Comparison of ENCODE assay signal across 13 cellular contexts in genomic region chr3:170558417-170558816, GRCh38. TPM values are rescaled to one million over a fixed set of nuclear protein-coding genes. Genes with fewer than 3 reads are reported as not detected.
"Had no signal": no experiment of that assay in that cellular context is flagged by ENCODE, and none has a peak within 500 bp of the region (broad histone marks: within the 10 kb centered on the region; RNA-seq: fewer than 3 reads in every experiment).

No MANE protein-coding gene starts in this region.

- ATAC-seq: effector memory CD8-positive, alpha-beta T cell; right lobe of liver; stimulated activated effector memory CD8-positive, alpha-beta T cell treated with anti-CD3 and anti-CD28 coated beads, Interleukin-12 subunit alpha, Interleukin-12 subunit beta, amount 100 ng/mL, for 72 hours; stimulated activated naive CD8-positive, alpha-beta T cell treated with anti-CD3 and anti-CD28 coated beads, Interleukin-15, Interleukin-2, amounts not matched to agents 100 U/mL and 50 U/mL, for 24 hours had no signal

- DNase-seq: effector memory CD8-positive, alpha-beta T cell; foreskin fibroblast; immature natural killer cell; left ventricle myocardium inferior; mesendoderm; naive B cell; right lobe of liver; stimulated activated CD4-positive, alpha-beta T cell treated with anti-CD3 and anti-CD28 coated beads, Interleukin-4, amount 100 ng/mL, for 1 hour; stimulated activated CD8-positive, alpha-beta memory T cell treated with anti-CD3 and anti-CD28 coated beads, Interleukin-4, amount 100 ng/mL, for 48 hours; stimulated activated naive CD8-positive, alpha-beta T cell treated with anti-CD3 and anti-CD28 coated beads, Interleukin-15, Interleukin-2, amounts not matched to agents 100 U/mL and 50 U/mL, for 24 hours; thyroid gland had no signal

RNA-seq across cellular contexts. Expression of gene SLC7A14, which starts 27.5 kb away (rescaled TPM):
- total RNA-seq: left ventricle myocardium inferior, suprapubic skin had no signal
